ENCODE assay signal across 8 cellular contexts in the genomic region with DNA sequence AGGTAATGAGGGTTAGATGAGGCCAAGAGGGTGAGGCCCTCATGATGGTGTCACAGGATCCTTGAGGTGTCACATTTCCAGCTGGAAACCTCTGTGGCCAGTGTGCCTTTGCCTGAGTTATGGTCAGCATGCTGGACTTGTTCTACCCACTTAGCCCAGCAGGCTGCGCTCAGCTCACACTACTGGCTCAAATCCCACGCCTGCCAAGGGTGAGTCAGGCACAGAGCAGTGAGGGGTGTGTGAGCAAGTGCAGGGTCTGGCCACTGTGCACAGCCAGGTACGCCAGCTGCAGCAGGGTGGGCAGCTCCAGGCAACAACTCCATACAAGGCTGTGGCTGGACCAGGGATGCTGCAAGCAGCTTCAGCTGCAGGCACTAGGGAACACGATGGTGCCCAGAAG.
DNase-seq lines count a peak whose midpoint lies in the region; ATAC-seq lines count a peak whose summit lies in the region.

No MANE protein-coding gene starts in this region.

- POLR2A ChIA-PET in naive thymus-derived CD8-positive, alpha-beta T cell (lab: Charles Lee), result no interaction called here

- peak; percentile 71 for ATAC-seq in sciatic nerve
- no peak for ATAC-seq in GM21390 (IDR thresholded peaks at IDR 0.05; ENCODE audit: unreplicated experiment)
- no peak for ATAC-seq in naive thymus-derived CD8-positive, alpha-beta T cell

- DNase-seq in NCI-H524 (lab: John Stamatoyannopoulos, UW), result peak; percentile 35 to 79
- no peak for DNase-seq in NCI-H524 treated with DMSO at 0.1 percent for 48 hours (lab: John Stamatoyannopoulos, UW)
- peak; percentile 60 for DNase-seq in NCI-H69 (lab: John Stamatoyannopoulos, UW)
- peak; percentile 45 for DNase-seq in foreskin melanocyte
- DNase-seq in sciatic nerve (ENCODE audit: low spot score), result no peak
- no peak for DNase-seq in T-helper 1 cell
- DNase-seq in naive thymus-derived CD8-positive, alpha-beta T cell, result no peak

- H3K27ac Mint-ChIP-seq in naive thymus-derived CD8-positive, alpha-beta T cell, result no peak overlapping the region

- H3K4me1 Mint-ChIP-seq in naive thymus-derived CD8-positive, alpha-beta T cell, result no peaks in the 10 kb centered on the region

- H3K36me3 Mint-ChIP-seq in naive thymus-derived CD8-positive, alpha-beta T cell, result no peaks in the 10 kb centered on the region

- H3K27me3 Mint-ChIP-seq in naive thymus-derived CD8-positive, alpha-beta T cell, result no peaks in the 10 kb centered on the region

- H3K9me3 Mint-ChIP-seq in naive thymus-derived CD8-positive, alpha-beta T cell, result peaks cover 0 to 7% (median 0%) of the 10 kb centered on the region in 9 donors

- no peak overlapping the region for H3K4me3 Mint-ChIP-seq in naive thymus-derived CD8-positive, alpha-beta T cell

- intact Hi-C loops in sciatic nerve (cut with DNase I), result no loop called here

Comparison
In these comparisons a context has a peak if more than half of its experiments do, and no peak if none do; other contexts are left out.
1. DNase-seq: peak in NCI-H524 (2 of 2), NCI-H69 (single experiment) and foreskin melanocyte (single experiment); none in NCI-H524 treated with DMSO at 0.1 percent for 48 hours (single experiment), sciatic nerve (single experiment), T-helper 1 cell (0 of 5) and naive thymus-derived CD8-positive, alpha-beta T cell (0 of 10).